8 cellular contexts compared by ENCODE assay signal in genomic region chr2:148023861-148024260, GRCh38. TPM values are rescaled to one million over a fixed set of nuclear protein-coding genes. Genes with fewer than 3 reads are reported as not detected.
DNase-seq lines count a peak whose midpoint lies in the region; ATAC-seq and TF ChIP-seq lines count a peak whose summit lies in the region.

No MANE protein-coding gene starts in this region.

- no peak overlapping the region for H3K27ac Mint-ChIP-seq in endodermal cell

- H3K4me3 Mint-ChIP-seq in endodermal cell = no peak overlapping the region

- H3F3A ChIP-seq in DOHH2 (ENCODE audit: control insufficient read depth, insufficient read depth) = no peaks in the 10 kb centered on the region

- H3K4me1 Mint-ChIP-seq in endodermal cell = peaks cover 23% of the 10 kb centered on the region

- no peaks in the 10 kb centered on the region for H3K9me3 ChIP-seq in DOHH2 (ENCODE audit: control insufficient read depth, insufficient read depth, low read length)
- H3K9me3 ChIP-seq in endodermal cell (ENCODE audit: control insufficient read depth, low read length) = no peaks in the 10 kb centered on the region
- no peaks in the 10 kb centered on the region for H3K9me3 ChIP-seq in left lung
- no peaks in the 10 kb centered on the region for H3K9me3 ChIP-seq in heart left ventricle

- peak overlapping the region; percentile 80 for H3K4me2 ChIP-seq in DOHH2 (ENCODE audit: low read length)

- TF ChIP-seq CTCF in DOHH2 (IDR thresholded peaks at IDR 0.05; ENCODE audit: low read depth, low read length, poor library complexity, severe bottlenecking) (no peak), endodermal cell (conservative IDR thresholded peaks at IDR 0.05) (no peak), left lung (IDR thresholded peaks at IDR 0.05) (no peak), heart left ventricle (IDR thresholded peaks at IDR 0.05) (no peak)

- peaks cover 64% of the 10 kb centered on the region for H3K79me2 ChIP-seq in DOHH2 (ENCODE audit: control insufficient read depth, low read length)

- H4K20me1 ChIP-seq in DOHH2 (ENCODE audit: control insufficient read depth, insufficient read depth, low read depth, low read length) = no peaks in the 10 kb centered on the region

- peak; percentile 26 for ATAC-seq in GM19463 (IDR thresholded peaks at IDR 0.05; ENCODE audit: unreplicated experiment)
- ATAC-seq in HG03469 (IDR thresholded peaks at IDR 0.05; ENCODE audit: unreplicated experiment) = peak; percentile 39
- ATAC-seq in left lung = no peak
- no peak for ATAC-seq in heart left ventricle

- H3K9me3 Mint-ChIP-seq in endodermal cell = no peaks in the 10 kb centered on the region

- no peak for DNase-seq in endodermal cell
- no peak for DNase-seq in left lung
- no peak for DNase-seq in KG1 (lab: John Stamatoyannopoulos, UW)
- no peak for DNase-seq in activated CD4-positive, CD25-positive, alpha-beta regulatory T cell (lab: John Stamatoyannopoulos, UW)
- no peak for DNase-seq in heart left ventricle

- no peak for TF ChIP-seq POLR2A in heart left ventricle (IDR thresholded peaks at IDR 0.05)

- no peaks in the 10 kb centered on the region for H3K27me3 ChIP-seq in DOHH2 (ENCODE audit: control insufficient read depth, low read length)
- H3K27me3 ChIP-seq in endodermal cell (ENCODE audit: control insufficient read depth, insufficient read depth, low read length, poor library complexity, severe bottlenecking) = no peaks in the 10 kb centered on the region
- H3K27me3 ChIP-seq in left lung = no peaks in the 10 kb centered on the region
- H3K27me3 ChIP-seq in heart left ventricle = no peaks in the 10 kb centered on the region

- intact Hi-C loops in left lung (cut with DNase I) = no loop called here
- intact Hi-C loops in heart left ventricle (cut with DNase I) = loop anchor here in 3 of 10 donors (10.0 kb wide), 3 partner anchors 179 to 1561 kb away; partner anchors contain the start of genes ACVR2A (in 1 of the 3), EPC2 (in 1 of the 3) and MMADHC (in 1 of the 3)

- H3K4me3 ChIP-seq in DOHH2 (ENCODE audit: low read length) (no peak overlapping the region), endodermal cell (ENCODE audit: low read length) (peak overlapping the region; percentile 94), left lung (no peak overlapping the region), heart left ventricle (no peak overlapping the region)

- no peaks in the 10 kb centered on the region for H3K9me2 ChIP-seq in DOHH2 (replicated peaks; ENCODE audit: control insufficient read depth, low read length)

- H3K4me1 ChIP-seq in DOHH2 (ENCODE audit: control insufficient read depth, low read length) (peaks cover 23% of the 10 kb centered on the region), endodermal cell (ENCODE audit: control insufficient read depth, insufficient read depth, low read length) (no peaks in the 10 kb centered on the region), left lung (peaks cover 14 to 35% of the 10 kb centered on the region in 2 donors), heart left ventricle (peaks cover 3 to 47% (median 31%) of the 10 kb centered on the region in 12 donors)

- H3K36me3 ChIP-seq in DOHH2 (ENCODE audit: control insufficient read depth, low read length) (no peaks in the 10 kb centered on the region), endodermal cell (ENCODE audit: control insufficient read depth, insufficient read depth, low read length) (no peaks in the 10 kb centered on the region), left lung (no peaks in the 10 kb centered on the region), heart left ventricle (peaks cover 0 to 6% (median 0%) of the 10 kb centered on the region in 9 donors)

- H3K27me3 Mint-ChIP-seq in endodermal cell (ENCODE audit: insufficient read depth) = no peaks in the 10 kb centered on the region

- H3K27ac ChIP-seq in DOHH2 (ENCODE audit: low read depth, low read length) (no peak overlapping the region), endodermal cell (ENCODE audit: low read depth, low read length) (no peak overlapping the region), left lung (no peak overlapping the region), heart left ventricle (no peak overlapping the region)

- no peaks in the 10 kb centered on the region for H3K36me3 Mint-ChIP-seq in endodermal cell (ENCODE audit: low read depth)

- no peak overlapping the region for H3K9ac ChIP-seq in endodermal cell (ENCODE audit: extremely low read depth, low read length, poor library complexity, severe bottlenecking)

RNA-seq across cellular contexts. Expression of gene MBD5, which starts 3.0 kb away (rescaled TPM):
- total RNA-seq in endodermal cell (10 to 100 TPM; 49.1 to 55.7 TPM), left lung (10 to 100 TPM; 32.5 to 42.4 TPM), heart left ventricle (10 to 100 TPM; 12.3 to 44.4 (median 28.2) TPM)
- 32.1 TPM for polyA plus RNA-seq in endodermal cell (2013, experiment 1 of 2)
- polyA plus RNA-seq in endodermal cell (2013, experiment 2 of 2) = 26.7 TPM
- polyA plus RNA-seq in heart left ventricle = 1 to 10 TPM; 6.8 to 9.9 TPM

RNA-seq across cellular contexts. Expression of gene ORC4, which starts 3.3 kb away (rescaled TPM):
- 10 to 100 TPM; 57.8 to 61.0 TPM for total RNA-seq in endodermal cell
- 76.5 TPM for polyA plus RNA-seq in endodermal cell (2013, experiment 1 of 2)
- 69.2 TPM for polyA plus RNA-seq in endodermal cell (2013, experiment 2 of 2)
- total RNA-seq in left lung = 10 to 100 TPM; 36.1 to 36.2 TPM
- 10 to 100 TPM; 33.4 to 64.7 (median 44.1) TPM for total RNA-seq in heart left ventricle
- 10 to 100 TPM in 1 of 2 donors, 1 to 10 TPM in 1; 7.5 to 29.5 TPM for polyA plus RNA-seq in heart left ventricle

Comparison
In these comparisons a context has a peak if more than half of its experiments do, and no peak if none do; other contexts are left out.
1. ATAC-seq: peak in GM19463 (single experiment) and HG03469 (single experiment); none in left lung (single experiment) and heart left ventricle (0 of 4).